In genomic region chr6:137697267-137697938, GRCh38 we compare ENCODE assay signal across 1 cellular context.
TF ChIP-seq lines count a peak whose summit lies in the region.

No MANE protein-coding gene starts in this region.

TF ChIP-seq in HepG2, 621 proteins besides CTCF, POLR2A, EP300 and RAD21 (continued from another document and continues in another):
- peak; percentile 79; the same call in 1 of the 2 replicates for TF ChIP-seq ZNF276 (CRISPR knock-in tag; IDR thresholded peaks at IDR 0.05; ENCODE audit: low read depth)
- TF ChIP-seq ZNF761 (CRISPR knock-in tag; conservative IDR thresholded peaks at IDR 0.05): peak; percentile 85; the same call in 1 of the 2 replicates
- no peak for TF ChIP-seq FOXA1 (IDR thresholded peaks at IDR 0.05)
- peak; percentile 91 for TF ChIP-seq FOXA1 (CRISPR knock-in tag; IDR thresholded peaks at IDR 0.05)
- TF ChIP-seq TCF7 (IDR thresholded peaks at IDR 0.05; ENCODE audit: low read depth): peak; percentile 73
- peak; percentile 65; the same call in 1 of the 2 replicates for TF ChIP-seq MLX (CRISPR knock-in tag; IDR thresholded peaks at IDR 0.05)
- TF ChIP-seq MAFF (IDR thresholded peaks at IDR 0.05; ENCODE audit: low read depth, low read length): 0 out of 2 replicates have a peak, but pooled peaks have one; percentile 0
- 0 out of 2 replicates have a peak, but pooled peaks have one; percentile 37 for TF ChIP-seq SMARCC2 (IDR thresholded peaks at IDR 0.05)
- TF ChIP-seq ZMYM4 (CRISPR knock-in tag; IDR thresholded peaks at IDR 0.05): peak; percentile 86
- peak; percentile 35; the same call in 1 of the 2 replicates for TF ChIP-seq ZSCAN25 (CRISPR knock-in tag; IDR thresholded peaks at IDR 0.05)
- TF ChIP-seq KLF16 (CRISPR knock-in tag; IDR thresholded peaks at IDR 0.05): peak in 1 of 2 experiments; percentile 76; a peak in 2 of 4 replicates
- no peak for TF ChIP-seq CAMTA2 (CRISPR knock-in tag; IDR thresholded peaks at IDR 0.05; ENCODE audit: borderline replicate concordance)
- peak; percentile 85 for TF ChIP-seq KDM6A (CRISPR knock-in tag; IDR thresholded peaks at IDR 0.05; ENCODE audit: low read depth)
- TF ChIP-seq IKZF5 (CRISPR knock-in tag; IDR thresholded peaks at IDR 0.05): peak; percentile 84
- TF ChIP-seq ZNF572 (CRISPR knock-in tag; IDR thresholded peaks at IDR 0.05): no peak; the same call in 1 of the 2 replicates
- TF ChIP-seq RFX3 (CRISPR knock-in tag; IDR thresholded peaks at IDR 0.05): no peak
- TF ChIP-seq ZNF496 (CRISPR knock-in tag; IDR thresholded peaks at IDR 0.05; ENCODE audit: insufficient replicate concordance): no peak
- TF ChIP-seq ZBTB10 (CRISPR knock-in tag; IDR thresholded peaks at IDR 0.05; ENCODE audit: borderline replicate concordance): no peak
- TF ChIP-seq TFAP4 (IDR thresholded peaks at IDR 0.05; ENCODE audit: borderline replicate concordance, low read depth): peak; percentile 76; the same call in 1 of the 2 replicates
- 0 out of 2 replicates have a peak, but pooled peaks have one; percentile 25 for TF ChIP-seq SP5 (CRISPR knock-in tag; IDR thresholded peaks at IDR 0.05; ENCODE audit: borderline replicate concordance, low read depth)
- TF ChIP-seq KLF12 (CRISPR knock-in tag; IDR thresholded peaks at IDR 0.05; ENCODE audit: borderline replicate concordance): no peak
- peak; percentile 87 for TF ChIP-seq HDAC1 (CRISPR knock-in tag; IDR thresholded peaks at IDR 0.05)
- TF ChIP-seq ATF7 (IDR thresholded peaks at IDR 0.05): no peak
- TF ChIP-seq ATF7 (CRISPR knock-in tag; IDR thresholded peaks at IDR 0.05): peak; percentile 62; the same call in 1 of the 2 replicates
- peak; percentile 55; the same call in 1 of the 2 replicates for TF ChIP-seq ZNF205 (CRISPR knock-in tag; IDR thresholded peaks at IDR 0.05)
- peak; percentile 96 for TF ChIP-seq SOX5 (CRISPR knock-in tag; IDR thresholded peaks at IDR 0.05; ENCODE audit: borderline replicate concordance)
- TF ChIP-seq DZIP1 (CRISPR knock-in tag; IDR thresholded peaks at IDR 0.05): no peak
- no peak; the same call in 1 of the 2 replicates for TF ChIP-seq ZNF749 (CRISPR knock-in tag; IDR thresholded peaks at IDR 0.05; ENCODE audit: borderline replicate concordance)
- TF ChIP-seq FOSL2 (CRISPR knock-in tag; IDR thresholded peaks at IDR 0.05): peak; percentile 61
- peak; percentile 85 for TF ChIP-seq FOXO1 (CRISPR knock-in tag; IDR thresholded peaks at IDR 0.05)
- TF ChIP-seq FOXK2 (IDR thresholded peaks at IDR 0.05): peak; percentile 21; the same call in 1 of the 2 replicates
- peak; percentile 73; the same call in 1 of the 2 replicates for TF ChIP-seq ZNF710 (CRISPR knock-in tag; IDR thresholded peaks at IDR 0.05; ENCODE audit: borderline replicate concordance)
- TF ChIP-seq AHDC1 (CRISPR knock-in tag; IDR thresholded peaks at IDR 0.05; ENCODE audit: borderline replicate concordance): peak; percentile 100
- TF ChIP-seq MXD4 (CRISPR knock-in tag; IDR thresholded peaks at IDR 0.05): 0 out of 2 replicates have a peak, but pooled peaks have one; percentile 27
- no peak for TF ChIP-seq EZH2 (conservative IDR thresholded peaks at IDR 0.05; ENCODE audit: low read depth, low read length)
- no peak for TF ChIP-seq DNMT3B (CRISPR knock-in tag; conservative IDR thresholded peaks at IDR 0.05)
- TF ChIP-seq TEAD3 (CRISPR knock-in tag; optimal IDR thresholded peaks at IDR 0.05; ENCODE audit: borderline replicate concordance): peak; percentile 100
- TF ChIP-seq ZNF333 (CRISPR knock-in tag; IDR thresholded peaks at IDR 0.05; ENCODE audit: borderline replicate concordance): no peak
- TF ChIP-seq ZNF570 (CRISPR knock-in tag; IDR thresholded peaks at IDR 0.05; ENCODE audit: borderline replicate concordance): no peak
- 0 out of 2 replicates have a peak, but pooled peaks have one; percentile 35 for TF ChIP-seq HINFP (CRISPR knock-in tag; IDR thresholded peaks at IDR 0.05; ENCODE audit: low read depth)
- TF ChIP-seq ZNF263 (CRISPR knock-in tag; IDR thresholded peaks at IDR 0.05): 0 out of 2 replicates have a peak, but pooled peaks have one; percentile 16
